In genomic region chr6:114087496-114087895, GRCh38 we compare ENCODE assay signal across 23 cellular contexts.
DNase-seq lines count a peak whose midpoint lies in the region; ATAC-seq, FAIRE-seq and TF ChIP-seq lines count a peak whose summit lies in the region.
"Had no signal": no experiment of that assay in that cellular context is flagged by ENCODE, and none has a peak within 500 bp of the region (broad histone marks: within the 10 kb centered on the region; RNA-seq: fewer than 3 reads in every experiment).

No MANE protein-coding gene starts in this region.

- no peaks in the 10 kb centered on the region for H3K79me2 ChIP-seq in HepG2 (ENCODE audit: insufficient read depth, low read length)

- no peak overlapping the region for H3K4me3 Mint-ChIP-seq in activated T-cell treated with anti-CD3 and anti-CD28 coated beads, Interleukin-2, amount 50 U/mL, for 4 hours
- H3K4me3 Mint-ChIP-seq in activated naive CD4-positive, alpha-beta T cell treated with anti-CD3 and anti-CD28 coated beads, Interleukin-2, amount 10 ng/mL, durations not matched to agents 7 days and 5 days: no peak overlapping the region
- H3K4me3 Mint-ChIP-seq: CD4-positive, CD25-positive, alpha-beta regulatory T cell; GM23338 had no signal

- POLR2A ChIA-PET in HepG2 (lab: Yijun Ruan, JAX): no interaction called here

- intact Hi-C loops in HepG2 (cut with micrococcal nuclease; ENCODE audit: unreplicated experiment) (no loop called here), right lobe of liver (cut with DNase I) (loop anchor here in 1 of 2 donors (5.0 kb wide), 1 partner anchor 220 kb away; no protein-coding TSS in a partner anchor)

- in situ Hi-C loops in HepG2 (cut with HindIII; ENCODE audit: extremely low pct_ligation_motif_present, low pct_unique_long_range_greater_than_20kb): no loop called here

- TF ChIP-seq CTCF in HepG2 (CRISPR knock-in tag; IDR thresholded peaks at IDR 0.05): no peak
- TF ChIP-seq CTCF in right lobe of liver (IDR thresholded peaks at IDR 0.05): no peak
- no peak for TF ChIP-seq CTCF in fibroblast of villous mesenchyme (IDR thresholded peaks at IDR 0.05; ENCODE audit: insufficient read depth, low read depth, low read length)

- TF ChIP-seq EP300 in HepG2 (IDR thresholded peaks at IDR 0.05; ENCODE audit: low read depth in 2 of 2, low read length in 2 of 2) (no peak), HepG2 (CRISPR knock-in tag; IDR thresholded peaks at IDR 0.05; ENCODE audit: borderline replicate concordance) (no peak)

- no peak for TF ChIP-seq RAD21 in HepG2 (CRISPR knock-in tag; IDR thresholded peaks at IDR 0.05)

- CTCF ChIA-PET in HepG2 (lab: Yijun Ruan, JAX; ENCODE audit: low intra/inter-chr PET ratio, low total read pairs): no interaction called here
- CTCF ChIA-PET in activated naive CD4-positive, alpha-beta T cell treated with anti-CD3 and anti-CD28 coated beads, Interleukin-2, amount 10 ng/mL, durations not matched to agents 7 days and 5 days (lab: Charles Lee): interaction anchor here (1.2 kb wide), 1 partner anchor 22 kb away, joined by 3 read pairs; no protein-coding TSS in a partner anchor

- no peaks in the 10 kb centered on the region for H3K27me3 ChIP-seq in HepG2 (ENCODE audit: control insufficient read depth in 1 of 2, insufficient read depth in 2 of 2, low read length in 2 of 2)
- H3K27me3 ChIP-seq in right lobe of liver: no peaks in the 10 kb centered on the region
- H3K27me3 ChIP-seq: BE2C, MG63, SJCRH30 had no signal

- H4K20me1 ChIP-seq in HepG2 (ENCODE audit: insufficient read depth, low read length): no peaks in the 10 kb centered on the region

- no peak for DNase-seq in HepG2 (ENCODE audit: low spot score)
- DNase-seq in right lobe of liver: no peak
- DNase-seq in astrocyte of the hippocampus (ENCODE audit: low read depth, low spot score): peak; percentile 16
- peak; percentile 3 for DNase-seq in fibroblast of villous mesenchyme (ENCODE audit: low read depth)
- no peak for DNase-seq in activated T-cell treated with anti-CD3 and anti-CD28 coated beads, Interleukin-2, amount 50 U/mL, for 4 hours
- DNase-seq in activated naive CD4-positive, alpha-beta T cell treated with anti-CD3 and anti-CD28 coated beads, Interleukin-2, amount 10 ng/mL, durations not matched to agents 7 days and 5 days: no peak
- DNase-seq: BE2C; CD4-positive, CD25-positive, alpha-beta regulatory T cell; COR-L47; DMS 273 treated with DMSO at 0.1 percent for 48 hours; DND-41; MG63; NCI-H1092; NCI-H1436 treated with DMSO at 0.1 percent for 48 hours; NCI-H2029 treated with DMSO at 0.1 percent for 48 hours; NCI-H2171; NCI-H526; SJCRH30 had no signal

- H3K36me3 ChIP-seq in HepG2 (replicated peaks in 1 of 2; ENCODE audit: control insufficient read depth in 1 of 2, insufficient read depth in 2 of 2, low read length in 2 of 2) (no peaks in the 10 kb centered on the region), right lobe of liver (no peaks in the 10 kb centered on the region)
- H3K36me3 ChIP-seq: BE2C, MG63, SJCRH30 had no signal

- no peak for ATAC-seq in HepG2
- no peak for ATAC-seq in right lobe of liver
- no peak for ATAC-seq in activated T-cell treated with anti-CD3 and anti-CD28 coated beads, Interleukin-2, amount 50 U/mL, for 4 hours
- no peak for ATAC-seq in GM21576 (IDR thresholded peaks at IDR 0.05; ENCODE audit: unreplicated experiment)
- no peak for ATAC-seq in GM18873 (IDR thresholded peaks at IDR 0.05; ENCODE audit: low FRiP score, unreplicated experiment)
- ATAC-seq: GM23338 had no signal

- peaks cover 13% of the 10 kb centered on the region for H3K27me3 Mint-ChIP-seq in activated T-cell treated with anti-CD3 and anti-CD28 coated beads, Interleukin-2, amount 50 U/mL, for 4 hours (ENCODE audit: low read depth)
- peaks cover 3% of the 10 kb centered on the region for H3K27me3 Mint-ChIP-seq in activated naive CD4-positive, alpha-beta T cell treated with anti-CD3 and anti-CD28 coated beads, Interleukin-2, amount 10 ng/mL, durations not matched to agents 7 days and 5 days
- H3K27me3 Mint-ChIP-seq: CD4-positive, CD25-positive, alpha-beta regulatory T cell had no signal

- H3K36me3 Mint-ChIP-seq in activated T-cell treated with anti-CD3 and anti-CD28 coated beads, Interleukin-2, amount 50 U/mL, for 4 hours (ENCODE audit: insufficient read depth): no peaks in the 10 kb centered on the region
- no peaks in the 10 kb centered on the region for H3K36me3 Mint-ChIP-seq in activated naive CD4-positive, alpha-beta T cell treated with anti-CD3 and anti-CD28 coated beads, Interleukin-2, amount 10 ng/mL, durations not matched to agents 7 days and 5 days
- H3K36me3 Mint-ChIP-seq: CD4-positive, CD25-positive, alpha-beta regulatory T cell had no signal

- WGBS in HepG2 (ENCODE audit: low lambda C conversion rate): 81% methylated on average over 2 of the region's 2 CpGs
- WGBS in right lobe of liver (ENCODE audit: insufficient coverage, low coverage, low lambda C conversion rate, missing lambda C conversion rate): 64% methylated on average over 2 of the region's 2 CpGs

- H3K4me1 ChIP-seq in HepG2 (ENCODE audit: insufficient read depth, low read length) (no peaks in the 10 kb centered on the region), right lobe of liver (no peaks in the 10 kb centered on the region)
- H3K4me1 ChIP-seq: BE2C had no signal

- no peaks in the 10 kb centered on the region for H3K9me3 ChIP-seq in HepG2 (ENCODE audit: low read length)
- no peaks in the 10 kb centered on the region for H3K9me3 ChIP-seq in right lobe of liver
- H3K9me3 ChIP-seq: BE2C, MG63, SJCRH30 had no signal

- H3K4me1 Mint-ChIP-seq in activated T-cell treated with anti-CD3 and anti-CD28 coated beads, Interleukin-2, amount 50 U/mL, for 4 hours (ENCODE audit: low read depth): no peaks in the 10 kb centered on the region
- no peaks in the 10 kb centered on the region for H3K4me1 Mint-ChIP-seq in activated naive CD4-positive, alpha-beta T cell treated with anti-CD3 and anti-CD28 coated beads, Interleukin-2, amount 10 ng/mL, durations not matched to agents 7 days and 5 days
- H3K4me1 Mint-ChIP-seq: CD4-positive, CD25-positive, alpha-beta regulatory T cell had no signal

- no peak for FAIRE-seq in HepG2 (lab: Jason Lieb, UNC)
- FAIRE-seq: G401.6 had no signal

- BruUV-seq in HepG2 (replicated peaks; lab: Mats Ljungman, UMichigan): no TSS peak

- no peaks in the 10 kb centered on the region for H3K9me3 Mint-ChIP-seq in activated T-cell treated with anti-CD3 and anti-CD28 coated beads, Interleukin-2, amount 50 U/mL, for 4 hours
- H3K9me3 Mint-ChIP-seq in activated naive CD4-positive, alpha-beta T cell treated with anti-CD3 and anti-CD28 coated beads, Interleukin-2, amount 10 ng/mL, durations not matched to agents 7 days and 5 days: no peaks in the 10 kb centered on the region
- H3K9me3 Mint-ChIP-seq: GM23338 had no signal

- H3K27ac Mint-ChIP-seq in activated naive CD4-positive, alpha-beta T cell treated with anti-CD3 and anti-CD28 coated beads, Interleukin-2, amount 10 ng/mL, durations not matched to agents 7 days and 5 days: no peak overlapping the region
- H3K27ac Mint-ChIP-seq: CD4-positive, CD25-positive, alpha-beta regulatory T cell; GM23338 had no signal

- no peak overlapping the region for H3K4me3 ChIP-seq in HepG2 (replicated peaks in 1 of 3; ENCODE audit: insufficient read depth in 1 of 3, low read depth in 2 of 3, low read length in 3 of 3)
- no peak overlapping the region for H3K4me3 ChIP-seq in right lobe of liver
- no peak overlapping the region for H3K4me3 ChIP-seq in fibroblast of villous mesenchyme (ENCODE audit: low read depth, low read length)
- H3K4me3 ChIP-seq: GM23338, MG63, SJCRH30 had no signal

- no peak overlapping the region for H3K4me2 ChIP-seq in HepG2 (ENCODE audit: low read depth, low read length)
- H3K4me2 ChIP-seq: GM23338, KMS-11 had no signal

- H3K9ac ChIP-seq in HepG2 (ENCODE audit: insufficient read depth, low read depth, low read length): no peak overlapping the region
- H3K9ac ChIP-seq: KMS-11 had no signal

- H3K27ac ChIP-seq in HepG2 (ENCODE audit: extremely low read length, insufficient read depth, low read length): no peak overlapping the region
- no peak overlapping the region for H3K27ac ChIP-seq in right lobe of liver
- H3K27ac ChIP-seq: KMS-11, SJCRH30 had no signal

- TF ChIP-seq POLR2A in HepG2 (IDR thresholded peaks at IDR 0.05; ENCODE audit: insufficient read depth in 1 of 2, low read depth in 2 of 2, low read length in 2 of 2): no peak
- TF ChIP-seq POLR2A in right lobe of liver (IDR thresholded peaks at IDR 0.05): no peak

- no peak overlapping the region for H2AFZ ChIP-seq in HepG2 (ENCODE audit: low read length)
- H2AFZ ChIP-seq: GM23338 had no signal

TF ChIP-seq in HepG2, 621 proteins besides CTCF, POLR2A, EP300 and RAD21 (continues in another document):
- TF ChIP-seq ERF (CRISPR knock-in tag; IDR thresholded peaks at IDR 0.05) (no peak), ZNF441 (CRISPR knock-in tag; IDR thresholded peaks at IDR 0.05; ENCODE audit: borderline replicate concordance) (no peak), DPF2 (CRISPR knock-in tag; IDR thresholded peaks at IDR 0.05; ENCODE audit: borderline replicate concordance, low read depth) (no peak), NFYC (CRISPR knock-in tag; IDR thresholded peaks at IDR 0.05) (no peak), MAFF (IDR thresholded peaks at IDR 0.05; ENCODE audit: low read depth, low read length) (peak; percentile 87), NFE2L2 (IDR thresholded peaks at IDR 0.05; ENCODE audit: low read length) (0 out of 2 replicates have a peak, but pooled peaks have one; percentile 3), GATA4 (IDR thresholded peaks at IDR 0.05; ENCODE audit: borderline replicate concordance, low read depth) (no peak), MAFK (conservative IDR thresholded peaks at IDR 0.05 in 1 of 2, IDR thresholded peaks at IDR 0.05 in 1 of 2; ENCODE audit: low read length in 2 of 2) (peak; percentile 79 to 94), NCOA5 (CRISPR knock-in tag; IDR thresholded peaks at IDR 0.05) (no peak), MAZ (IDR thresholded peaks at IDR 0.05; ENCODE audit: borderline replicate concordance, low read depth, low read length) (no peak), MAZ (CRISPR knock-in tag; IDR thresholded peaks at IDR 0.05; ENCODE audit: low read depth) (no peak), ZNF883 (CRISPR knock-in tag; IDR thresholded peaks at IDR 0.05; ENCODE audit: not compliant biosample characterization) (no peak)
- TF ChIP-seq, protein P1, sequence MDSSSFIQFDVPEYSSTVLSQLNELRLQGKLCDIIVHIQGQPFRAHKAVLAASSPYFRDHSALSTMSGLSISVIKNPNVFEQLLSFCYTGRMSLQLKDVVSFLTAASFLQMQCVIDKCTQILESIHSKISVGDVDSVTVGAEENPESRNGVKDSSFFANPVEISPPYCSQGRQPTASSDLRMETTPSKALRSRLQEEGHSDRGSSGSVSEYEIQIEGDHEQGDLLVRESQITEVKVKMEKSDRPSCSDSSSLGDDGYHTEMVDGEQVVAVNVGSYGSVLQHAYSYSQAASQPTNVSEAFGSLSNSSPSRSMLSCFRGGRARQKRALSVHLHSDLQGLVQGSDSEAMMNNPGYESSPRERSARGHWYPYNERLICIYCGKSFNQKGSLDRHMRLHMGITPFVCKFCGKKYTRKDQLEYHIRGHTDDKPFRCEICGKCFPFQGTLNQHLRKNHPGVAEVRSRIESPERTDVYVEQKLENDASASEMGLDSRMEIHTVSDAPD (CRISPR knock-in tag; IDR thresholded peaks at IDR 0.05): no peak

Comparison
In these comparisons a context has a peak if more than half of its experiments do, and no peak if none do; other contexts are left out.
1. DNase-seq: peak in astrocyte of the hippocampus (single experiment) and fibroblast of villous mesenchyme (single experiment); none in HepG2 (single experiment), right lobe of liver (0 of 3), activated T-cell treated with anti-CD3 and anti-CD28 coated beads, Interleukin-2, amount 50 U/mL, for 4 hours (single experiment) and activated naive CD4-positive, alpha-beta T cell treated with anti-CD3 and anti-CD28 coated beads, Interleukin-2, amount 10 ng/mL, durations not matched to agents 7 days and 5 days (single experiment).